ENCODE assay signal across 9 cellular contexts in genomic region chr4:85147481-85148076, GRCh38.
DNase-seq lines count a peak whose midpoint lies in the region; ATAC-seq and TF ChIP-seq lines count a peak whose summit lies in the region.
"Had no signal": no experiment of that assay in that cellular context is flagged by ENCODE, and none has a peak within 500 bp of the region (broad histone marks: within the 10 kb centered on the region; RNA-seq: fewer than 3 reads in every experiment).

No MANE protein-coding gene starts in this region.

- peak; percentile 4 for DNase-seq in Daoy (ENCODE audit: low read depth)
- peak; percentile 61 to 78 for DNase-seq in NCI-H446 (lab: John Stamatoyannopoulos, UW)
- DNase-seq in astrocyte of the hippocampus (ENCODE audit: low read depth, low spot score) = peak; percentile 73
- peak; percentile 7 to 79 for DNase-seq in hippocampal formation (lab: John Stamatoyannopoulos, UW)
- no peak for DNase-seq in smooth muscle cell (lab: John Stamatoyannopoulos, UW; ENCODE audit: unreplicated experiment)
- DNase-seq in effector memory CD8-positive, alpha-beta T cell = no peak

- TF ChIP-seq CTCF in smooth muscle cell (IDR thresholded peaks at IDR 0.05; ENCODE audit: borderline replicate concordance, insufficient read depth, poor library complexity, severe bottlenecking) = peak; percentile 66

- no peak overlapping the region for H3K27ac ChIP-seq in smooth muscle cell (ENCODE audit: low read depth)

- no peak overlapping the region for H3K4me3 ChIP-seq in smooth muscle cell

- no peaks in the 10 kb centered on the region for H3K9me3 ChIP-seq in smooth muscle cell (replicated peaks; ENCODE audit: low read depth)

- no peaks in the 10 kb centered on the region for H3K27me3 Mint-ChIP-seq in effector memory CD8-positive, alpha-beta T cell

- no peaks in the 10 kb centered on the region for H3K4me1 Mint-ChIP-seq in effector memory CD8-positive, alpha-beta T cell (ENCODE audit: low read depth in 2 of 2)

- H3K79me2 ChIP-seq in smooth muscle cell (ENCODE audit: low read depth) = no peaks in the 10 kb centered on the region

- ATAC-seq in GM19467 (IDR thresholded peaks at IDR 0.05; ENCODE audit: unreplicated experiment) (peak; percentile 78), HG03460 (IDR thresholded peaks at IDR 0.05; ENCODE audit: unreplicated experiment) (peak; percentile 83)
- no peak for ATAC-seq in effector memory CD8-positive, alpha-beta T cell (replicated peaks)

- H3K9me3 Mint-ChIP-seq in effector memory CD8-positive, alpha-beta T cell = peaks cover 0 to 2% of the 10 kb centered on the region in 2 donors

- no peaks in the 10 kb centered on the region for H3F3A ChIP-seq in smooth muscle cell (ENCODE audit: low read depth)

- H3K4me2 ChIP-seq in smooth muscle cell = peak overlapping the region; percentile 11

- H2AFZ ChIP-seq in smooth muscle cell (ENCODE audit: low read depth) = peak overlapping the region; percentile 63

- H3K36me3 ChIP-seq in smooth muscle cell (ENCODE audit: low read depth) = no peaks in the 10 kb centered on the region

- H3K27ac Mint-ChIP-seq in effector memory CD8-positive, alpha-beta T cell = no peak overlapping the region
- H3K27ac Mint-ChIP-seq: activated naive CD4-positive, alpha-beta T cell treated with anti-CD3 and anti-CD28 coated beads, Interleukin-2, amount 50 U/mL, for 72 hours had no signal

- no peaks in the 10 kb centered on the region for H3K36me3 Mint-ChIP-seq in effector memory CD8-positive, alpha-beta T cell (ENCODE audit: insufficient read depth)
- H3K36me3 Mint-ChIP-seq: activated naive CD4-positive, alpha-beta T cell treated with anti-CD3 and anti-CD28 coated beads, Interleukin-2, amount 50 U/mL, for 72 hours had no signal

- H3K4me1 ChIP-seq in smooth muscle cell (ENCODE audit: low read depth) = no peaks in the 10 kb centered on the region

- H3K9ac ChIP-seq in smooth muscle cell (ENCODE audit: low read depth) = no peak overlapping the region

- WGBS in smooth muscle cell (ENCODE audit: low lambda C conversion rate) = 14% methylated on average over 9 of the region's 9 CpGs

- H4K20me1 ChIP-seq in smooth muscle cell (ENCODE audit: low read depth) = no peaks in the 10 kb centered on the region

- peaks cover 5% of the 10 kb centered on the region for H3K27me3 ChIP-seq in smooth muscle cell (ENCODE audit: low read depth)

- H3K4me3 Mint-ChIP-seq in effector memory CD8-positive, alpha-beta T cell = no peak overlapping the region

Comparison
In these comparisons a context has a peak if more than half of its experiments do, and no peak if none do; other contexts are left out.
1. DNase-seq: peak in Daoy (single experiment), NCI-H446 (2 of 2), astrocyte of the hippocampus (single experiment) and hippocampal formation (2 of 2); none in smooth muscle cell (single experiment) and effector memory CD8-positive, alpha-beta T cell (0 of 3).